ENCODE assay signal across 18 cellular contexts in the genomic region with DNA sequence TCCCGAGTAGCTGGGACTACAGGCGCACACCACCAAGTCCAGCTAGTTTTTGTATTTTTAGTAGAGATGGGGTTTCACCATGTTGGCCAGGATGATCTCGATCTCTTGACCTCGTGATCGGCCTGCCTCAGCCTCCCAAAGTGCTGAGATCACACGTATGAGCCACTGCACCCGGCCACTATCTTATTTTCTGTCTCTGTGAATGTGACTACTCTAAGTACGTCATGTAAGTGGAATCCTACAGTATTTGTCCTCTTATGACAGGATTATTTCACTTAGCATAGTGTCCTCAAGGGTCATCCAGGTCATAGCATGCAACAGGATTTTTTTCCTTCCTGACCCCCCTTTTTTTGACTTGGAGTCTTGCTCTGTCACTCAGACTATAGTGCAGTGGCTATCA.
"Had no signal": no experiment of that assay in that cellular context is flagged by ENCODE, and none has a peak within 500 bp of the region (broad histone marks: within the 10 kb centered on the region; RNA-seq: fewer than 3 reads in every experiment).

No MANE protein-coding gene starts in this region.

- H3K27ac Mint-ChIP-seq: memory B cell, naive B cell, nephron, type B pancreatic cell had no signal

- ATAC-seq: foreskin keratinocyte, left cardiac atrium, lower lobe of right lung had no signal

- H3K4me1 ChIP-seq: uterus had no signal

- H3K36me3 ChIP-seq: left ventricle myocardium inferior, lower lobe of right lung, sigmoid colon, uterus had no signal

- DNase-seq: erythroblast; foreskin keratinocyte; kidney; left cardiac atrium; left ventricle myocardium inferior; lower lobe of right lung; naive B cell; posterior cingulate gyrus; sigmoid colon; stimulated activated CD4-positive, alpha-beta T cell treated with anti-CD3 and anti-CD28 coated beads, Interleukin-2, amount 100 ng/mL, for 24 hours; stimulated activated CD4-positive, alpha-beta T cell treated with anti-CD3 and anti-CD28 coated beads, Interleukin-4, amount 100 ng/mL, for 4 hours; stimulated activated naive CD4-positive, alpha-beta T cell treated with Interleukin-2 at 50 U/mL for 16 hours; uterus had no signal

- H3K4me3 ChIP-seq: hepatocyte, left ventricle myocardium inferior, lower lobe of right lung, sigmoid colon, skin epidermis, uterus had no signal

- H3K9me3 ChIP-seq: left ventricle myocardium inferior, lower lobe of right lung, sigmoid colon, uterus had no signal

- H3K36me3 Mint-ChIP-seq: naive B cell, type B pancreatic cell had no signal

- H3K27ac ChIP-seq: foreskin keratinocyte, hepatocyte, left ventricle myocardium inferior, lower lobe of right lung, sigmoid colon, skin epidermis, uterus had no signal

- H3K9me3 Mint-ChIP-seq: memory B cell, naive B cell, nephron, type B pancreatic cell had no signal

- H3K4me3 Mint-ChIP-seq: memory B cell, naive B cell, nephron, type B pancreatic cell had no signal

- H3K27me3 ChIP-seq: foreskin keratinocyte, hepatocyte, sigmoid colon, uterus had no signal

- H3K27me3 Mint-ChIP-seq: naive B cell, type B pancreatic cell had no signal
